9 cellular contexts compared by ENCODE assay signal in the genomic region with DNA sequence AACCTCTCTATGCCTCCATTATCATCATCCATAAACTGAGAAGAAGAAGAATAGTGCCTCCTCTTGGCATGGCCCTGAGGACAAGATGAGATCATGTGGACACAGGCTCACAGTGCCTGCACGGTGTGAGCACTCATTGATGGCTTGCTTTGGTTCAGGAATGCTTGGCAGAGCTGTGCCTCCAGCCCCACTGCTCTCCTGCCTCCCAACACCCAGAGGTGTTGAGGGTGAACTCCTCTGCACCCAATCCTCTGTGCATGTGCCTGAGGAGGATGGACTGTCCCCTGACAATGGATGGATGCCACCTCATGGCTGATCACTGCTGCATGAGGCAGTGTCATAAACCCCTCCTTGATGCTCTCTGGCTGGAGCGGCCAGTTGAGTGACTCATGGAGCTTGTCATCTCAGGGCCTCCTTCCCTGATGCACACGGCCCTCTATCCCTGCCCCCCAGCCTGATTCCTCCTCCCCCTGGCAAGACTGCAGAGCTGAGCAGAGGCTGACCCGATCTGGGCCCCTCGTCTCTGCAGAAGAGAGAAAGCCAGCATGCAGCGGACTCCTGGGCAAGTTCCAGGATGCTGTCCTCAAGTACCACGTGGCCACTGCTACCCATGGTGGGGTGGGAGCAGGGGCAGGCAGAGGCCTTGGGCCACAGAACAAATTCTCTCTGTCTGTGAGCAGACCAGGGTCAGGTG.
DNase-seq lines count a peak whose midpoint lies in the region; ATAC-seq, FAIRE-seq and TF ChIP-seq lines count a peak whose summit lies in the region.
"Had no signal": no experiment of that assay in that cellular context is flagged by ENCODE, and none has a peak within 500 bp of the region (broad histone marks: within the 10 kb centered on the region; RNA-seq: fewer than 3 reads in every experiment).

No MANE protein-coding gene starts in this region.

- peak; percentile 24 for DNase-seq in G401 (ENCODE audit: low spot score)
- DNase-seq in bronchial epithelial cell (ENCODE audit: low read depth) = peak; percentile 77
- peak; percentile 59 for DNase-seq in occipital lobe (lab: John Stamatoyannopoulos, UW)
- no peak for DNase-seq in glutamatergic neuron
- DNase-seq in stimulated activated CD4-positive, alpha-beta T cell treated with anti-CD3 and anti-CD28 coated beads, Interleukin-4, amount 100 ng/mL, for 4 hours = no peak
- no peak for DNase-seq in NCI-H2227 treated with DMSO at 0.1 percent for 48 hours (lab: John Stamatoyannopoulos, UW)
- no peak for DNase-seq in NK-92 (lab: John Stamatoyannopoulos, UW; ENCODE audit: unreplicated experiment)
- DNase-seq: MV-4-11 had no signal

- H3K4me3 ChIP-seq in bronchial epithelial cell (ENCODE audit: low read depth, low read length) = no peak overlapping the region

- TF ChIP-seq CTCF in bronchial epithelial cell (IDR thresholded peaks at IDR 0.05; ENCODE audit: insufficient read depth, low read length, severe bottlenecking) (no peak), glutamatergic neuron (IDR thresholded peaks at IDR 0.05; ENCODE audit: partially characterized antibody, unreplicated experiment) (no peak)

- no peaks in the 10 kb centered on the region for H3K27me3 ChIP-seq in bronchial epithelial cell (ENCODE audit: control insufficient read depth, insufficient read depth, low read length)

- H3K27me3 Mint-ChIP-seq in glutamatergic neuron (ENCODE audit: unreplicated experiment) = peaks cover 3% of the 10 kb centered on the region

- H3K4me3 Mint-ChIP-seq in glutamatergic neuron (ENCODE audit: unreplicated experiment) = no peak overlapping the region

- in situ Hi-C loops in G401 (cut with HindIII; ENCODE audit: low sequenced_read_pairs) = no loop called here

- H3K9me3 Mint-ChIP-seq in glutamatergic neuron (ENCODE audit: unreplicated experiment) = peaks cover 1% of the 10 kb centered on the region

- H3K27ac Mint-ChIP-seq in glutamatergic neuron (ENCODE audit: unreplicated experiment) = no peak overlapping the region

- no peaks in the 10 kb centered on the region for H3K36me3 ChIP-seq in bronchial epithelial cell (ENCODE audit: control insufficient read depth, insufficient read depth, low read length)

- peaks cover 13% of the 10 kb centered on the region for H3K4me1 Mint-ChIP-seq in glutamatergic neuron (ENCODE audit: low read depth, unreplicated experiment)

- H3K36me3 Mint-ChIP-seq in glutamatergic neuron (ENCODE audit: unreplicated experiment) = peaks cover 5% of the 10 kb centered on the region

- peak; percentile 17 for ATAC-seq in HG03159 (IDR thresholded peaks at IDR 0.05; ENCODE audit: unreplicated experiment)

- peak; percentile 99 for FAIRE-seq in bronchial epithelial cell (lab: Jason Lieb, UNC)

Comparison
In these comparisons a context has a peak if more than half of its experiments do, and no peak if none do; other contexts are left out.
1. DNase-seq: peak in G401 (single experiment), bronchial epithelial cell (single experiment) and occipital lobe (single experiment); none in glutamatergic neuron (single experiment), stimulated activated CD4-positive, alpha-beta T cell treated with anti-CD3 and anti-CD28 coated beads, Interleukin-4, amount 100 ng/mL, for 4 hours (0 of 2), NCI-H2227 treated with DMSO at 0.1 percent for 48 hours (single experiment) and NK-92 (single experiment).